ENCODE assay signal across 2 cellular contexts in the genomic region with DNA sequence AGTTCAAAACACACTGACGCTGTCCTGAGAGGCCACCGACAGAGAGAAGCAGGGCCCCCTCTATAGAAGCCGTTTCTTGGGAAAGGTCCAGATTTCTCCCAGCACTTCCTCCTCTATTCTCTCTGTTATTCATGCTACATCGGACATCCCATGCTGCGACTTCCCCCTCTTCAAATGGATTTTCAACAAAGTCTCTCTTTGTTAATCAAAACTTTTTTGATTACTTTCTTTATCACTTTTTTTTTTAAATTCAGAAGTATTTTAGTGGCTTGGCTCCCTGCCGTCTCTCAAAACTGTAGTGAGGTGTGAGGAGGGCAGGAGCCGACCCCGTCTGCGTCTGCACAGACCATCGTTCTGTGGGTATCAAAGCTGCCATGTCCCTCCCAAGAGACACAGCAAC.
TF ChIP-seq lines count a peak whose summit lies in the region.

No MANE protein-coding gene starts in this region.

TF ChIP-seq in IMR-90, 13 proteins besides CTCF, POLR2A, EP300 and RAD21:
- no peak for TF ChIP-seq BHLHE40 (IDR thresholded peaks at IDR 0.05; ENCODE audit: low read depth, low read length)
- TF ChIP-seq MXI1 (IDR thresholded peaks at IDR 0.05; ENCODE audit: borderline replicate concordance, low read depth, low read length), result no peak
- no peak for TF ChIP-seq MAZ (IDR thresholded peaks at IDR 0.05; ENCODE audit: borderline replicate concordance, low read depth, low read length)
- no peak for TF ChIP-seq CHD1 (IDR thresholded peaks at IDR 0.05; ENCODE audit: low read depth, low read length)
- TF ChIP-seq ELK1 (IDR thresholded peaks at IDR 0.05; ENCODE audit: borderline replicate concordance, low read depth, low read length), result no peak
- TF ChIP-seq MAFK (IDR thresholded peaks at IDR 0.05; ENCODE audit: low read depth, low read length), result no peak
- TF ChIP-seq FOS (IDR thresholded peaks at IDR 0.05; ENCODE audit: low read depth, low read length), result no peak
- TF ChIP-seq RCOR1 (IDR thresholded peaks at IDR 0.05; ENCODE audit: insufficient replicate concordance, low read length), result no peak
- no peak for TF ChIP-seq NFE2L2 (IDR thresholded peaks at IDR 0.05; ENCODE audit: low read depth, low read length)
- no peak for TF ChIP-seq CEBPB (IDR thresholded peaks at IDR 0.05; ENCODE audit: low read depth, low read length)
- no peak for TF ChIP-seq USF2 (IDR thresholded peaks at IDR 0.05; ENCODE audit: low read depth, low read length)
- TF ChIP-seq RFX5 (IDR thresholded peaks at IDR 0.05; ENCODE audit: low read depth, low read length), result no peak
- TF ChIP-seq SMC3 (IDR thresholded peaks at IDR 0.05; ENCODE audit: low read depth, low read length), result no peak

TF ChIP-seq in H1, 55 proteins besides CTCF, POLR2A, EP300 and RAD21:
- TF ChIP-seq ATF3 (IDR thresholded peaks at IDR 0.05; ENCODE audit: insufficient read depth, low read depth, low read length), result no peak
- no peak for TF ChIP-seq GABPA (IDR thresholded peaks at IDR 0.05; ENCODE audit: borderline replicate concordance, insufficient read depth, low read length)
- TF ChIP-seq USF2 (IDR thresholded peaks at IDR 0.05; ENCODE audit: low read length), result no peak
- no peak for TF ChIP-seq HDAC2 (IDR thresholded peaks at IDR 0.05; ENCODE audit: borderline replicate concordance in 1 of 2, low read depth in 2 of 2, low read length in 2 of 2)
